In the genomic region with DNA sequence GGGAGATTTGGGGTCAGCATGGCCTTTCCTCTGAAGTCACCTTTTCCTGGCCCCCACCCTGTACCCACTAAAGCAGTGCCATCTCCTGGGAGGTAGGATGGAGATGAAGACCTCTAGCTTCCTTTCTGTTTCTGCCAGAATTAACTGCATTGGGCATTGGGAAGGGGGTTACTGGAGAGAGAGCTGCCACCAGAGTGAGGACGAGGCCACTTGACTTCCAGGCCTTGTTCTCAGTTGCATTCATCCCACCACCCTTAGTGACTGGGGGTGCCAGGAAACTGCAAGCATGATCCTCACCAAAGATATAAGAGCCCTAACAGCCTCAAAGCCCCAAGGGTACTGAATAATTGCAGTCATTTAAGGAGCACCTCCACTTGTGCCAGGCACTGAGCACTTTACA, we compare ENCODE assay signal across 17 cellular contexts. TPM values are rescaled to one million over a fixed set of nuclear protein-coding genes. Genes with fewer than 3 reads are reported as not detected.
"Had no signal": no experiment of that assay in that cellular context is flagged by ENCODE, and none has a peak within 500 bp of the region (broad histone marks: within the 10 kb centered on the region; RNA-seq: fewer than 3 reads in every experiment).

No MANE protein-coding gene starts in this region.

- H3K4me1 ChIP-seq: esophagus squamous epithelium, heart right ventricle, right atrium auricular region, SJCRH30, upper lobe of right lung had no signal

- H3K27me3 ChIP-seq: esophagus squamous epithelium, heart right ventricle, right atrium auricular region, SJCRH30, upper lobe of right lung had no signal

- FAIRE-seq: bronchial epithelial cell had no signal

- DNase-seq: activated CD4-positive, CD25-positive, alpha-beta regulatory T cell treated with anti-CD3 and anti-CD28 coated beads, Interleukin-2, amount 50 U/mL, for 72 hours; activated naive CD4-positive, alpha-beta T cell treated with anti-CD3 and anti-CD28 coated beads for 36 hours; cerebellar nuclear complex; dermis blood vessel endothelial cell; effector memory CD8-positive, alpha-beta T cell; esophagus squamous epithelium; heart right ventricle; mesenchymal stem cell; naive thymus-derived CD4-positive, alpha-beta T cell; nucleus accumbens; SJCRH30; upper lobe of right lung had no signal

- H3K4me3 Mint-ChIP-seq: activated naive CD4-positive, alpha-beta T cell treated with anti-CD3 and anti-CD28 coated beads for 36 hours; effector memory CD8-positive, alpha-beta T cell; naive thymus-derived CD4-positive, alpha-beta T cell; T-helper 1 cell treated with Interleukin-12 subunit alpha and Interleukin-12 subunit beta and Interleukin-4 antibody, amounts not matched to agents 30 μg/mL and 1 μg/mL, for 36 hours had no signal

- H3K36me3 ChIP-seq: esophagus squamous epithelium, right atrium auricular region, SJCRH30, thoracic aorta, upper lobe of right lung had no signal

- H3K27ac ChIP-seq: esophagus squamous epithelium, heart right ventricle, right atrium auricular region, SJCRH30, thoracic aorta, upper lobe of right lung had no signal

- H3K4me3 ChIP-seq: esophagus squamous epithelium, heart right ventricle, right atrium auricular region, SJCRH30, thoracic aorta, upper lobe of right lung had no signal

- H3K9me3 ChIP-seq: esophagus squamous epithelium, heart right ventricle, right atrium auricular region, SJCRH30, thoracic aorta, upper lobe of right lung had no signal

- H3K27me3 Mint-ChIP-seq: effector memory CD8-positive, alpha-beta T cell; naive thymus-derived CD4-positive, alpha-beta T cell; progenitor cell of endocrine pancreas had no signal

- H3K27ac Mint-ChIP-seq: progenitor cell of endocrine pancreas; T-helper 1 cell treated with Interleukin-12 subunit alpha and Interleukin-12 subunit beta and Interleukin-4 antibody, amounts not matched to agents 30 μg/mL and 1 μg/mL, for 36 hours had no signal

- H3K9me3 Mint-ChIP-seq: activated naive CD4-positive, alpha-beta T cell treated with anti-CD3 and anti-CD28 coated beads for 36 hours; effector memory CD8-positive, alpha-beta T cell; T-helper 1 cell treated with Interleukin-12 subunit alpha and Interleukin-12 subunit beta and Interleukin-4 antibody, amounts not matched to agents 30 μg/mL and 1 μg/mL, for 36 hours had no signal

RNA-seq across cellular contexts. Expression of gene SASH3, which starts 15.8 kb away (rescaled TPM):
- total RNA-seq: bronchial epithelial cell, dermis blood vessel endothelial cell, progenitor cell of endocrine pancreas, SJCRH30 had no signal

RNA-seq across cellular contexts. Expression of gene XPNPEP2, which starts 56.8 kb away (rescaled TPM):
- total RNA-seq: bronchial epithelial cell, dermis blood vessel endothelial cell, progenitor cell of endocrine pancreas had no signal
- polyA plus RNA-seq: naive thymus-derived CD4-positive, alpha-beta T cell had no signal
